In genomic region chr10:133568834-133569561, GRCh38 we compare ENCODE assay signal across 17 cellular contexts. TPM values are rescaled to one million over a fixed set of nuclear protein-coding genes. Genes with fewer than 3 reads are reported as not detected.
"Had no signal": no experiment of that assay in that cellular context is flagged by ENCODE, and none has a peak within 500 bp of the region (broad histone marks: within the 10 kb centered on the region; RNA-seq: fewer than 3 reads in every experiment).

No MANE protein-coding gene starts in this region.

RNA-seq across cellular contexts. Expression of gene SYCE1, which starts 3.6 kb away (rescaled TPM):
- total RNA-seq: cardiac muscle cell, epithelial cell of proximal tubule, glomerular endothelial cell, hepatocyte, urinary bladder had no signal
- polyA plus RNA-seq: neural cell, urinary bladder had no signal

RNA-seq across cellular contexts. Expression of gene FRG2B, which starts 57.6 kb away (rescaled TPM):
- total RNA-seq: activated CD8-positive, alpha-beta memory T cell treated with anti-CD3 and anti-CD28 coated beads for 36 hours; activated naive CD4-positive, alpha-beta T cell treated with anti-CD3 and anti-CD28 coated beads for 36 hours; body of pancreas; cardiac muscle cell; cerebellum; epithelial cell of proximal tubule; fibroblast of lung; glomerular endothelial cell; hepatocyte; kidney epithelial cell; liver; mucosa of gallbladder; sigmoid colon; T-cell; urinary bladder had no signal
- polyA plus RNA-seq: cardiac muscle cell, fibroblast of lung, hepatocyte, immature natural killer cell, liver, neural cell, sigmoid colon, urinary bladder had no signal
